ENCODE assay signal across 35 cellular contexts in genomic region chr10:132657127-132657706, GRCh38.
"Had no signal": no experiment of that assay in that cellular context is flagged by ENCODE, and none has a peak within 500 bp of the region (broad histone marks: within the 10 kb centered on the region; RNA-seq: fewer than 3 reads in every experiment).

No MANE protein-coding gene starts in this region.

- H3K27ac ChIP-seq: adrenal gland, body of pancreas, brain microvascular endothelial cell, breast epithelium, VCaP had no signal

- H3K27me3 ChIP-seq: adrenal gland, body of pancreas, brain microvascular endothelial cell, breast epithelium had no signal

- H3K36me3 ChIP-seq: brain microvascular endothelial cell, breast epithelium had no signal

- H3K36me3 Mint-ChIP-seq: activated naive CD4-positive, alpha-beta T cell treated with anti-CD3 and anti-CD28 coated beads, Interleukin-2, amount 50 U/mL, for 72 hours; activated naive CD8-positive, alpha-beta T cell treated with anti-CD3 and anti-CD28 coated beads for 36 hours had no signal

- H3K9me3 Mint-ChIP-seq: activated B cell treated with CpG ODN at 0.5 μM for 24 hours; activated CD4-positive, alpha-beta memory T cell treated with anti-CD3 and anti-CD28 coated beads for 36 hours; activated CD4-positive, alpha-beta T cell treated with anti-CD3 and anti-CD28 coated beads, Interleukin-2, amount 10 ng/mL, durations not matched to agents 24 days and 14 days; activated CD8-positive, alpha-beta T cell treated with anti-CD3 and anti-CD28 coated beads for 36 hours; activated naive CD4-positive, alpha-beta T cell treated with anti-CD3 and anti-CD28 coated beads for 36 hours; activated naive CD4-positive, alpha-beta T cell treated with anti-CD3 and anti-CD28 coated beads, Interleukin-2, amount 50 U/mL, for 72 hours; activated naive CD8-positive, alpha-beta T cell treated with anti-CD3 and anti-CD28 coated beads for 36 hours; activated T-cell treated with anti-CD3 and anti-CD28 coated beads, Interleukin-2, amount 50 U/mL, for 4 hours; activated T-cell treated with anti-CD3 and anti-CD28 coated beads, Interleukin-2, amount 50 U/mL, for 72 hours; activated T-helper 1 cell treated with anti-CD3 and anti-CD28 coated beads, Interleukin-12 subunit alpha, Interleukin-12 subunit beta, Interleukin-2, Interleukin-4 antibody, amounts not matched to agents 30 ng/mL and 10 ng/mL and 1 ng/mL, durations not matched to agents 14 hours and 24 hours and 36 hours; activated T-helper 17 cell treated with anti-CD3 and anti-CD28 coated beads, Interleukin-2, amount 50 U/mL, for 72 hours; T-helper 1 cell treated with Interleukin-12 subunit alpha and Interleukin-12 subunit beta and Interleukin-4 antibody, amounts not matched to agents 30 μg/mL and 1 μg/mL, for 36 hours; T-helper 2 cell treated with Interferon-gamma antibody and Interleukin-4, amounts not matched to agents 5 μg/mL and 100 μg/mL, for 36 hours had no signal

- ATAC-seq: activated naive CD4-positive, alpha-beta T cell treated with anti-CD3 and anti-CD28 coated beads, Interleukin-2, amount 50 U/mL, for 72 hours; activated T-cell treated with anti-CD3 and anti-CD28 coated beads, Interleukin-2, amount 50 U/mL, for 4 hours; activated T-cell treated with anti-CD3 and anti-CD28 coated beads, Interleukin-2, amount 50 U/mL, for 72 hours; activated T-helper 17 cell treated with anti-CD3 and anti-CD28 coated beads, Interleukin-2, amount 50 U/mL, for 72 hours; body of pancreas had no signal

- H3K4me3 ChIP-seq: adrenal gland, body of pancreas, breast epithelium had no signal

- H3K9me3 ChIP-seq: adrenal gland, breast epithelium had no signal

- H3K27me3 Mint-ChIP-seq: activated B cell treated with CpG ODN at 0.5 μM for 24 hours; activated CD4-positive, alpha-beta memory T cell treated with anti-CD3 and anti-CD28 coated beads for 36 hours; activated CD4-positive, alpha-beta T cell treated with anti-CD3 and anti-CD28 coated beads, Interleukin-2, amount 10 ng/mL, durations not matched to agents 24 days and 14 days; activated CD8-positive, alpha-beta T cell treated with anti-CD3 and anti-CD28 coated beads for 36 hours; activated naive CD8-positive, alpha-beta T cell treated with anti-CD3 and anti-CD28 coated beads for 36 hours; activated T-helper 17 cell treated with anti-CD3 and anti-CD28 coated beads, Interleukin-2, amount 50 U/mL, for 72 hours had no signal

- H3K27ac Mint-ChIP-seq: activated B cell treated with CpG ODN at 0.5 μM for 24 hours; activated CD4-positive, alpha-beta memory T cell treated with anti-CD3 and anti-CD28 coated beads for 36 hours; activated CD4-positive, alpha-beta T cell treated with anti-CD3 and anti-CD28 coated beads, Interleukin-2, amount 10 ng/mL, durations not matched to agents 24 days and 14 days; activated CD8-positive, alpha-beta T cell treated with anti-CD3 and anti-CD28 coated beads for 36 hours; activated naive CD4-positive, alpha-beta T cell treated with anti-CD3 and anti-CD28 coated beads for 36 hours; activated naive CD4-positive, alpha-beta T cell treated with anti-CD3 and anti-CD28 coated beads, Interleukin-2, amount 50 U/mL, for 72 hours; activated naive CD8-positive, alpha-beta T cell treated with anti-CD3 and anti-CD28 coated beads for 36 hours; activated T-cell treated with anti-CD3 and anti-CD28 coated beads, Interleukin-2, amount 50 U/mL, for 72 hours; activated T-helper 1 cell treated with anti-CD3 and anti-CD28 coated beads, Interleukin-12 subunit alpha, Interleukin-12 subunit beta, Interleukin-2, Interleukin-4 antibody, amounts not matched to agents 30 ng/mL and 10 ng/mL and 1 ng/mL, durations not matched to agents 14 hours and 24 hours and 36 hours; activated T-helper 17 cell treated with anti-CD3 and anti-CD28 coated beads, Interleukin-2, amount 50 U/mL, for 72 hours; T-helper 1 cell treated with Interleukin-12 subunit alpha and Interleukin-12 subunit beta and Interleukin-4 antibody, amounts not matched to agents 30 μg/mL and 1 μg/mL, for 36 hours; T-helper 2 cell treated with Interferon-gamma antibody and Interleukin-4, amounts not matched to agents 5 μg/mL and 100 μg/mL, for 36 hours had no signal

- DNase-seq: activated B cell treated with CpG ODN at 0.5 μM for 24 hours; activated CD4-positive, alpha-beta memory T cell treated with anti-CD3 and anti-CD28 coated beads for 36 hours; activated CD4-positive, alpha-beta T cell treated with anti-CD3 and anti-CD28 coated beads for 4 hours; activated CD4-positive, alpha-beta T cell treated with anti-CD3 and anti-CD28 coated beads, Interleukin-2, amount 10 ng/mL, durations not matched to agents 24 days and 14 days; activated CD4-positive, alpha-beta T cell treated with anti-CD3 and anti-CD28 coated beads, Interleukin-2, amount 50 U/mL, for 1 hour; activated CD4-positive, alpha-beta T cell treated with anti-CD3 and anti-CD28 coated beads, Interleukin-2, amount 50 U/mL, for 4 hours; activated CD4-positive, CD25-positive, alpha-beta regulatory T cell treated with anti-CD3 and anti-CD28 coated beads, Interleukin-2, amount 50 U/mL, for 72 hours; activated CD8-positive, alpha-beta memory T cell treated with anti-CD3 and anti-CD28 coated beads, Interleukin-2, amount 50 U/mL, for 4 hours; activated CD8-positive, alpha-beta T cell treated with anti-CD3 and anti-CD28 coated beads for 36 hours; activated effector memory CD4-positive, alpha-beta T cell treated with anti-CD3 and anti-CD28 coated beads, Interleukin-2, amount 50 U/mL, for 16 hours; activated gamma-delta T cell treated with Interleukin-2 at 50 U/mL for 16 hours; activated naive CD4-positive, alpha-beta T cell; activated naive CD4-positive, alpha-beta T cell treated with anti-CD3 and anti-CD28 coated beads for 36 hours; activated naive CD4-positive, alpha-beta T cell treated with anti-CD3 and anti-CD28 coated beads, Interleukin-2, amount 50 U/mL, for 16 hours; activated naive CD8-positive, alpha-beta T cell treated with anti-CD3 and anti-CD28 coated beads for 36 hours; activated T-cell treated with anti-CD3 and anti-CD28 coated beads for 4 hours; activated T-cell treated with anti-CD3 and anti-CD28 coated beads, Interleukin-2, amount 50 U/mL, for 1 hour; activated T-cell treated with anti-CD3 and anti-CD28 coated beads, Interleukin-2, amount 50 U/mL, for 4 hours; activated T-cell treated with anti-CD3 and anti-CD28 coated beads, Interleukin-2, amount 50 U/mL, for 72 hours; adrenal gland; amniotic stem cell; brain microvascular endothelial cell; central memory CD4-positive, alpha-beta T cell; SW 1271; T-helper 1 cell; T-helper 2 cell; T-helper 9 cell had no signal

- H3K4me1 Mint-ChIP-seq: activated CD4-positive, alpha-beta T cell treated with anti-CD3 and anti-CD28 coated beads, Interleukin-2, amount 10 ng/mL, durations not matched to agents 24 days and 14 days had no signal

- H3K4me3 Mint-ChIP-seq: activated B cell treated with CpG ODN at 0.5 μM for 24 hours; activated CD4-positive, alpha-beta memory T cell treated with anti-CD3 and anti-CD28 coated beads for 36 hours; activated CD4-positive, alpha-beta T cell treated with anti-CD3 and anti-CD28 coated beads, Interleukin-2, amount 10 ng/mL, durations not matched to agents 24 days and 14 days; activated CD8-positive, alpha-beta T cell treated with anti-CD3 and anti-CD28 coated beads for 36 hours; activated naive CD4-positive, alpha-beta T cell treated with anti-CD3 and anti-CD28 coated beads for 36 hours; activated naive CD8-positive, alpha-beta T cell treated with anti-CD3 and anti-CD28 coated beads for 36 hours; activated T-cell treated with anti-CD3 and anti-CD28 coated beads, Interleukin-2, amount 50 U/mL, for 4 hours; activated T-cell treated with anti-CD3 and anti-CD28 coated beads, Interleukin-2, amount 50 U/mL, for 72 hours; activated T-helper 1 cell treated with anti-CD3 and anti-CD28 coated beads, Interleukin-12 subunit alpha, Interleukin-12 subunit beta, Interleukin-2, Interleukin-4 antibody, amounts not matched to agents 30 ng/mL and 10 ng/mL and 1 ng/mL, durations not matched to agents 14 hours and 24 hours and 36 hours; activated T-helper 17 cell treated with anti-CD3 and anti-CD28 coated beads, Interleukin-2, amount 50 U/mL, for 72 hours; T-helper 1 cell treated with Interleukin-12 subunit alpha and Interleukin-12 subunit beta and Interleukin-4 antibody, amounts not matched to agents 30 μg/mL and 1 μg/mL, for 36 hours; T-helper 2 cell treated with Interferon-gamma antibody and Interleukin-4, amounts not matched to agents 5 μg/mL and 100 μg/mL, for 36 hours had no signal

- H3K4me1 ChIP-seq: adrenal gland, breast epithelium had no signal
